In genomic region chr20:58612021-58612700, GRCh38 we compare ENCODE assay signal across 22 cellular contexts. TPM values are rescaled to one million over a fixed set of nuclear protein-coding genes. Genes with fewer than 3 reads are reported as not detected.
DNase-seq lines count a peak whose midpoint lies in the region; ATAC-seq, FAIRE-seq and TF ChIP-seq lines count a peak whose summit lies in the region.
"Had no signal": no experiment of that assay in that cellular context is flagged by ENCODE, and none has a peak within 500 bp of the region (broad histone marks: within the 10 kb centered on the region; RNA-seq: fewer than 3 reads in every experiment).

No MANE protein-coding gene starts in this region.

- TF ChIP-seq CTCF in IMR-90 (conservative IDR thresholded peaks at IDR 0.05; ENCODE audit: low read depth, low read length) (no peak), D721Med (IDR thresholded peaks at IDR 0.05; ENCODE audit: insufficient read depth, missing control alignments) (no peak), GM13977 (IDR thresholded peaks at IDR 0.05; ENCODE audit: extremely low read depth, insufficient read depth, missing control alignments) (no peak)

- intact Hi-C loops in IMR-90 (cut with micrococcal nuclease), result no loop called here
- intact Hi-C loops in left cardiac atrium (cut with DNase I), result no loop called here
- intact Hi-C loops in sciatic nerve (cut with DNase I), result no loop called here

- H3K27me3 ChIP-seq in IMR-90 (ENCODE audit: control insufficient read depth, insufficient read depth, low read length), result no peaks in the 10 kb centered on the region
- H3K27me3 ChIP-seq: upper lobe of right lung had no signal

- H3K4me1 ChIP-seq in IMR-90 (ENCODE audit: control insufficient read depth, insufficient read depth, low read length), result no peaks in the 10 kb centered on the region
- H3K4me1 ChIP-seq: HAP-1, SJCRH30, upper lobe of right lung had no signal

- H2AFZ ChIP-seq in IMR-90 (replicated peaks; ENCODE audit: low read length, poor library complexity), result peak overlapping the region; percentile 46

- no peak overlapping the region for H3K23ac ChIP-seq in IMR-90 (ENCODE audit: low read depth, low read length)

- dilution Hi-C loops in IMR-90 (cut with HindIII; ENCODE audit: low sequenced_read_pairs, unreplicated experiment), result no loop called here

- no peak overlapping the region for H3K18ac ChIP-seq in IMR-90 (ENCODE audit: low read depth, low read length)

- no peak for TF ChIP-seq RAD21 in IMR-90 (IDR thresholded peaks at IDR 0.05; ENCODE audit: low read length)

- no peak for ATAC-seq in IMR-90 (ENCODE audit: low read depth)
- ATAC-seq in left cardiac atrium, result peak; percentile 58 to 81
- ATAC-seq in sciatic nerve, result peak; percentile 74
- ATAC-seq in HG02970 (IDR thresholded peaks at IDR 0.05; ENCODE audit: low FRiP score, unreplicated experiment), result no peak
- ATAC-seq: activated naive CD4-positive, alpha-beta T cell treated with anti-CD3 and anti-CD28 coated beads, Interleukin-2, amount 50 U/mL, for 72 hours; upper lobe of right lung had no signal

- CTCF ChIA-PET in IMR-90 (lab: Yijun Ruan, JAX), result no interaction called here

- H3K9me3 ChIP-seq in IMR-90 (ENCODE audit: control insufficient read depth, insufficient read depth, low read length), result no peaks in the 10 kb centered on the region
- H3K9me3 ChIP-seq: HAP-1, SJCRH30, upper lobe of right lung had no signal

- H2BK15ac ChIP-seq in IMR-90 (ENCODE audit: low read depth, low read length), result peak overlapping the region; percentile 22; the same call in 1 of the 3 replicates

- no peak overlapping the region for H3K4me2 ChIP-seq in IMR-90 (ENCODE audit: low read depth, low read length)

- peaks cover 6% of the 10 kb centered on the region; the same call in 1 of the 2 replicates for H3K9me1 ChIP-seq in IMR-90 (ENCODE audit: insufficient read depth, low read length)

- H2BK20ac ChIP-seq in IMR-90 (ENCODE audit: low read depth, low read length), result no peak overlapping the region

- no peaks in the 10 kb centered on the region for H4K20me1 ChIP-seq in IMR-90 (ENCODE audit: insufficient read depth, low read length)

- no peak for TF ChIP-seq POLR2A in IMR-90 (IDR thresholded peaks at IDR 0.05; ENCODE audit: low read depth, low read length)

- no peak overlapping the region for H2BK120ac ChIP-seq in IMR-90 (ENCODE audit: low read depth, low read length)

- H3K56ac ChIP-seq in IMR-90 (ENCODE audit: extremely low read depth, insufficient read depth, low read length), result no peak overlapping the region

- H4K5ac ChIP-seq in IMR-90 (ENCODE audit: low read depth, low read length), result no peak overlapping the region

- no peak overlapping the region for H3K4me3 ChIP-seq in IMR-90 (ENCODE audit: insufficient read depth, low read depth, low read length)
- H3K4me3 ChIP-seq: HAP-1, SJCRH30, upper lobe of right lung had no signal

- H3K79me1 ChIP-seq in IMR-90 (ENCODE audit: low read depth in 1 of 2, low read length in 2 of 2), result no peaks in the 10 kb centered on the region

- H4K8ac ChIP-seq in IMR-90 (ENCODE audit: low read depth in 2 of 2, low read length in 2 of 2), result no peak overlapping the region

- H3K14ac ChIP-seq in IMR-90 (replicated peaks; ENCODE audit: low read depth, low read length), result no peak overlapping the region

- no peak overlapping the region; the same call in 1 of the 2 replicates for H3K4ac ChIP-seq in IMR-90 (ENCODE audit: low read depth, low read length)

- FAIRE-seq in D721Med (lab: Jason Lieb, UNC), result no peak
- FAIRE-seq: keratinocyte had no signal

- peak overlapping the region; percentile 55 for H2AK9ac ChIP-seq in IMR-90 (replicated peaks; ENCODE audit: low read depth, low read length, poor library complexity)

- BruUV-seq in IMR-90 (replicated peaks; lab: Mats Ljungman, UMichigan), result no TSS peak

- POLR2A ChIA-PET in IMR-90 (lab: Charles Lee; ENCODE audit: unreplicated experiment), result no interaction called here

- no peak overlapping the region for H3K27ac ChIP-seq in IMR-90 (ENCODE audit: insufficient read depth, low read length)
- H3K27ac ChIP-seq: HL-60, SJCRH30, upper lobe of right lung had no signal

- H3K36me3 ChIP-seq in IMR-90 (ENCODE audit: control insufficient read depth, insufficient read depth, low read length), result no peaks in the 10 kb centered on the region
- H3K36me3 ChIP-seq: HAP-1, SJCRH30, upper lobe of right lung had no signal

- in situ Hi-C loops in IMR-90 (cut with MboI; ENCODE audit: low sequenced_read_pairs) (no loop called here), GM13977 (cut with MboI; ENCODE audit: low pct_unique_long_range_greater_than_20kb, low sequenced_read_pairs, unreplicated experiment) (no loop called here)

- no peak for DNase-seq in IMR-90
- DNase-seq in astrocyte of the hippocampus (ENCODE audit: low read depth, low spot score), result peak; percentile 79
- peak; percentile 74 for DNase-seq in left cardiac atrium
- DNase-seq in sciatic nerve (ENCODE audit: low spot score), result no peak
- no peak for DNase-seq in D721Med (ENCODE audit: insufficient read length, low spot score)
- DNase-seq in GM13977 (ENCODE audit: low spot score), result no peak
- DNase-seq: activated CD8-positive, alpha-beta memory T cell treated with anti-CD3 and anti-CD28 coated beads for 24 hours; central memory CD4-positive, alpha-beta T cell; COR-L47; EL; hippocampal formation; NCI-H2081 treated with DMSO at 0.1 percent for 48 hours; NCI-H526 treated with DMSO at 0.1 percent for 48 hours; SJCRH30; stimulated activated naive CD4-positive, alpha-beta T cell; T-helper 2 cell; upper lobe of right lung had no signal

- no peak overlapping the region for H3K9ac ChIP-seq in IMR-90 (ENCODE audit: low read depth, low read length)

- no peak overlapping the region for H4K91ac ChIP-seq in IMR-90 (ENCODE audit: insufficient read depth, low read depth, low read length)

- H2AK5ac ChIP-seq in IMR-90 (ENCODE audit: low read depth, low read length), result peak overlapping the region; percentile 60; the same call in 1 of the 2 replicates

- 64% methylated on average over 9 of the region's 18 CpGs; no CpG with 5 or more reads in 1 of the 2 experiments for WGBS in IMR-90 (ENCODE audit: extremely low coverage in 2 of 2, insufficient read length in 1 of 2), 2 experiments

- H2BK5ac ChIP-seq in IMR-90 (ENCODE audit: low read depth, low read length, poor library complexity, severe bottlenecking), result no peak overlapping the region

TF ChIP-seq in IMR-90, 13 proteins besides CTCF, POLR2A, EP300 and RAD21:
- TF ChIP-seq RFX5 (IDR thresholded peaks at IDR 0.05; ENCODE audit: low read depth, low read length) (no peak), CHD1 (IDR thresholded peaks at IDR 0.05; ENCODE audit: low read depth, low read length) (no peak), NFE2L2 (IDR thresholded peaks at IDR 0.05; ENCODE audit: low read depth, low read length) (no peak), MAZ (IDR thresholded peaks at IDR 0.05; ENCODE audit: borderline replicate concordance, low read depth, low read length) (no peak), FOS (IDR thresholded peaks at IDR 0.05; ENCODE audit: low read depth, low read length) (no peak), MXI1 (IDR thresholded peaks at IDR 0.05; ENCODE audit: borderline replicate concordance, low read depth, low read length) (no peak), CEBPB (IDR thresholded peaks at IDR 0.05; ENCODE audit: low read depth, low read length) (no peak), SMC3 (IDR thresholded peaks at IDR 0.05; ENCODE audit: low read depth, low read length) (no peak), BHLHE40 (IDR thresholded peaks at IDR 0.05; ENCODE audit: low read depth, low read length) (no peak), RCOR1 (IDR thresholded peaks at IDR 0.05; ENCODE audit: insufficient replicate concordance, low read length) (no peak), MAFK (IDR thresholded peaks at IDR 0.05; ENCODE audit: low read depth, low read length) (no peak)
- TF ChIP-seq, protein P1, sequence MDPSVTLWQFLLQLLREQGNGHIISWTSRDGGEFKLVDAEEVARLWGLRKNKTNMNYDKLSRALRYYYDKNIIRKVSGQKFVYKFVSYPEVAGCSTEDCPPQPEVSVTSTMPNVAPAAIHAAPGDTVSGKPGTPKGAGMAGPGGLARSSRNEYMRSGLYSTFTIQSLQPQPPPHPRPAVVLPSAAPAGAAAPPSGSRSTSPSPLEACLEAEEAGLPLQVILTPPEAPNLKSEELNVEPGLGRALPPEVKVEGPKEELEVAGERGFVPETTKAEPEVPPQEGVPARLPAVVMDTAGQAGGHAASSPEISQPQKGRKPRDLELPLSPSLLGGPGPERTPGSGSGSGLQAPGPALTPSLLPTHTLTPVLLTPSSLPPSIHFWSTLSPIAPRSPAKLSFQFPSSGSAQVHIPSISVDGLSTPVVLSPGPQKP (IDR thresholded peaks at IDR 0.05; ENCODE audit: borderline replicate concordance, low read depth, low read length), result no peak
- TF ChIP-seq, protein P2, sequence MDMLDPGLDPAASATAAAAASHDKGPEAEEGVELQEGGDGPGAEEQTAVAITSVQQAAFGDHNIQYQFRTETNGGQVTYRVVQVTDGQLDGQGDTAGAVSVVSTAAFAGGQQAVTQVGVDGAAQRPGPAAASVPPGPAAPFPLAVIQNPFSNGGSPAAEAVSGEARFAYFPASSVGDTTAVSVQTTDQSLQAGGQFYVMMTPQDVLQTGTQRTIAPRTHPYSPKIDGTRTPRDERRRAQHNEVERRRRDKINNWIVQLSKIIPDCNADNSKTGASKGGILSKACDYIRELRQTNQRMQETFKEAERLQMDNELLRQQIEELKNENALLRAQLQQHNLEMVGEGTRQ (IDR thresholded peaks at IDR 0.05; ENCODE audit: low read depth, low read length), result no peak

RNA-seq across cellular contexts. Expression of gene STX16, which starts 38.9 kb away (rescaled TPM):
- total RNA-seq in IMR-90 (2012; rRNA removed), result 26.9 and 29.4 TPM in 2 replicates
- 48.5 and 58.2 TPM in 2 replicates for polyA plus RNA-seq in IMR-90 (2012; rRNA removed)
- polyA plus RNA-seq in IMR-90 (2012; cell fraction: cytosol; rRNA removed), result 17.4 and 21.0 TPM in 2 replicates
- 118 and 306 TPM in 2 replicates for polyA plus RNA-seq in IMR-90 (2012; cell fraction: nucleus; rRNA removed; ENCODE audit: low replicate concordance)
- total RNA-seq in left cardiac atrium, result 10 to 100 TPM; 22.8 to 32.0 TPM
- total RNA-seq in sciatic nerve, result 78.7 TPM

Comparison
In these comparisons a context has a peak if more than half of its experiments do, and no peak if none do; other contexts are left out.
1. ATAC-seq: peak in left cardiac atrium (2 of 2) and sciatic nerve (single experiment); none in IMR-90 (single experiment) and HG02970 (single experiment).
2. DNase-seq: peak in astrocyte of the hippocampus (single experiment) and left cardiac atrium (single experiment); none in IMR-90 (single experiment), sciatic nerve (single experiment), D721Med (single experiment) and GM13977 (single experiment).